19 cellular contexts compared by ENCODE assay signal in genomic region chr17:47161988-47162622, GRCh38. TPM values are rescaled to one million over a fixed set of nuclear protein-coding genes. Genes with fewer than 3 reads are reported as not detected.
DNase-seq lines count a peak whose midpoint lies in the region; ATAC-seq, FAIRE-seq and TF ChIP-seq lines count a peak whose summit lies in the region.
"Had no signal": no experiment of that assay in that cellular context is flagged by ENCODE, and none has a peak within 500 bp of the region (broad histone marks: within the 10 kb centered on the region; RNA-seq: fewer than 3 reads in every experiment).

No MANE protein-coding gene starts in this region.

- H3K9me3 ChIP-seq in left ventricle myocardium inferior (replicated peaks) (no peaks in the 10 kb centered on the region), right cardiac atrium (ENCODE audit: control insufficient read depth, low read length) (no peaks in the 10 kb centered on the region), PC-9 (ENCODE audit: insufficient read depth, low read depth) (no peaks in the 10 kb centered on the region)

- H3K9me2 ChIP-seq in PC-9 (ENCODE audit: insufficient read depth) = no peaks in the 10 kb centered on the region

- H2AFZ ChIP-seq in PC-9 = no peak overlapping the region

- H3K4me2 ChIP-seq in PC-9 = no peak overlapping the region
- H3K4me2 ChIP-seq: KMS-11 had no signal

- H3K27ac ChIP-seq in left ventricle myocardium inferior (replicated peaks) (peak overlapping the region; percentile 14), right cardiac atrium (ENCODE audit: low read length) (no peak overlapping the region), PC-9 (peak overlapping the region; percentile 14; the same call in 1 of the 2 replicates)
- H3K27ac ChIP-seq: KMS-11 had no signal

- no peak for TF ChIP-seq CTCF in left ventricle myocardium inferior (IDR thresholded peaks at IDR 0.05; ENCODE audit: borderline replicate concordance)
- TF ChIP-seq CTCF in PC-9 (conservative IDR thresholded peaks at IDR 0.05) = no peak
- no peak for TF ChIP-seq CTCF in D721Med (IDR thresholded peaks at IDR 0.05; ENCODE audit: insufficient read depth, missing control alignments)

- no TSS peak for BruUV-seq in PC-9 (replicated peaks; lab: Mats Ljungman, UMichigan)

- POLR2A ChIA-PET in PC-9 (lab: Charles Lee; ENCODE audit: unreplicated experiment) = no interaction called here

- H3F3A ChIP-seq in PC-9 (ENCODE audit: insufficient read depth, low read depth) = peaks cover 4% of the 10 kb centered on the region; the same call in 1 of the 2 replicates

- no peak for ATAC-seq in right cardiac atrium
- no peak for ATAC-seq in effector memory CD8-positive, alpha-beta T cell (replicated peaks)
- ATAC-seq in stimulated activated naive B cell treated with anti-CD40 and anti-IgM and Interleukin-4, amounts not matched to agents 10 μg/mL and 1 μg/mL and 100 μg/mL, for 72 hours (replicated peaks) = peak in 1 of 2 donors; percentile 53
- no peak for ATAC-seq in HG03097 (IDR thresholded peaks at IDR 0.05; ENCODE audit: low FRiP score, unreplicated experiment)

- H3K27me3 ChIP-seq in left ventricle myocardium inferior (ENCODE audit: low read depth) (no peaks in the 10 kb centered on the region), right cardiac atrium (ENCODE audit: control insufficient read depth, insufficient read depth) (no peaks in the 10 kb centered on the region), PC-9 (ENCODE audit: insufficient read depth, low read depth) (no peaks in the 10 kb centered on the region)

- intact Hi-C loops in left ventricle myocardium inferior (cut with micrococcal nuclease) = no loop called here
- intact Hi-C loops in right cardiac atrium (cut with DNase I) = no loop called here
- intact Hi-C loops in PC-9 (cut with micrococcal nuclease; ENCODE audit: unreplicated experiment) = no loop called here

- H3K79me2 ChIP-seq in PC-9 (ENCODE audit: low read depth) = no peaks in the 10 kb centered on the region; the same call in 1 of the 2 replicates

- H3K4me3 ChIP-seq in left ventricle myocardium inferior (no peak overlapping the region), right cardiac atrium (ENCODE audit: low read length) (no peak overlapping the region), PC-9 (no peak overlapping the region)

- CTCF ChIA-PET in PC-9 (lab: Charles Lee) = no interaction called here

- DNase-seq in left ventricle myocardium inferior (no peak), right cardiac atrium (no peak), PC-9 (no peak), D721Med (ENCODE audit: insufficient read length, low spot score) (no peak)
- DNase-seq in effector memory CD8-positive, alpha-beta T cell = no peak
- no peak for DNase-seq in stimulated activated naive B cell treated with anti-CD40 and anti-IgM and Interleukin-4, amounts not matched to agents 10 μg/mL and 1 μg/mL and 100 μg/mL, for 72 hours
- DNase-seq in stimulated activated CD4-positive, alpha-beta T cell treated with anti-CD3 and anti-CD28 coated beads, Interleukin-2, amount 100 ng/mL, for 24 hours = no peak
- DNase-seq: activated CD8-positive, alpha-beta memory T cell treated with anti-CD3 and anti-CD28 coated beads for 24 hours; foreskin fibroblast; NCI-H1436; NCI-H226; NK-92 treated with Interleukin-12 subunit alpha and Interleukin-12 subunit beta, amount 100 ng/mL, for 24 hours; retina; SHP77 had no signal

- no peak for FAIRE-seq in D721Med (lab: Jason Lieb, UNC)
- FAIRE-seq: endometrium had no signal

- H3K4me3 Mint-ChIP-seq in effector memory CD8-positive, alpha-beta T cell = peak overlapping the region in 1 of 2 donors; percentile 3
- peak overlapping the region; percentile 66 to 72 for H3K4me3 Mint-ChIP-seq in stimulated activated naive B cell treated with anti-CD40 and anti-IgM and Interleukin-4, amounts not matched to agents 10 μg/mL and 1 μg/mL and 100 μg/mL, for 72 hours
- H3K4me3 Mint-ChIP-seq: neural crest cell had no signal

- H3K27ac Mint-ChIP-seq in effector memory CD8-positive, alpha-beta T cell = peak overlapping the region; percentile 6 to 26
- peak overlapping the region; percentile 82 for H3K27ac Mint-ChIP-seq in stimulated activated naive B cell treated with anti-CD40 and anti-IgM and Interleukin-4, amounts not matched to agents 10 μg/mL and 1 μg/mL and 100 μg/mL, for 72 hours

- peaks cover 3% of the 10 kb centered on the region; the same call in 1 of the 2 replicates for H4K20me1 ChIP-seq in PC-9 (ENCODE audit: insufficient read depth)

- peaks cover 6 to 14% of the 10 kb centered on the region in 2 donors for H3K4me1 Mint-ChIP-seq in effector memory CD8-positive, alpha-beta T cell (ENCODE audit: low read depth in 2 of 2)
- peaks cover 7 to 27% of the 10 kb centered on the region in 2 donors for H3K4me1 Mint-ChIP-seq in stimulated activated naive B cell treated with anti-CD40 and anti-IgM and Interleukin-4, amounts not matched to agents 10 μg/mL and 1 μg/mL and 100 μg/mL, for 72 hours
- H3K4me1 Mint-ChIP-seq: neural crest cell had no signal

- H3K27me3 Mint-ChIP-seq in effector memory CD8-positive, alpha-beta T cell = no peaks in the 10 kb centered on the region
- no peaks in the 10 kb centered on the region for H3K27me3 Mint-ChIP-seq in stimulated activated naive B cell treated with anti-CD40 and anti-IgM and Interleukin-4, amounts not matched to agents 10 μg/mL and 1 μg/mL and 100 μg/mL, for 72 hours

- peaks cover 53% of the 10 kb centered on the region for H3K4me1 ChIP-seq in left ventricle myocardium inferior
- H3K4me1 ChIP-seq in right cardiac atrium (ENCODE audit: control insufficient read depth, insufficient read depth, low read length) = peaks cover 1% of the 10 kb centered on the region
- no peaks in the 10 kb centered on the region for H3K4me1 ChIP-seq in PC-9 (replicated peaks; ENCODE audit: insufficient read depth)

- WGBS in right cardiac atrium = 38% methylated on average over 2 of the region's 2 CpGs

- H3K36me3 ChIP-seq in left ventricle myocardium inferior (peaks cover 48% of the 10 kb centered on the region), PC-9 (ENCODE audit: low read depth) (peaks cover 33% of the 10 kb centered on the region)

- H3K36me3 Mint-ChIP-seq in effector memory CD8-positive, alpha-beta T cell (ENCODE audit: insufficient read depth) = peaks cover 54% of the 10 kb centered on the region
- H3K36me3 Mint-ChIP-seq in stimulated activated naive B cell treated with anti-CD40 and anti-IgM and Interleukin-4, amounts not matched to agents 10 μg/mL and 1 μg/mL and 100 μg/mL, for 72 hours = peaks cover 14 to 33% of the 10 kb centered on the region in 2 donors

- H3K9me3 Mint-ChIP-seq in effector memory CD8-positive, alpha-beta T cell = no peaks in the 10 kb centered on the region
- no peaks in the 10 kb centered on the region for H3K9me3 Mint-ChIP-seq in stimulated activated naive B cell treated with anti-CD40 and anti-IgM and Interleukin-4, amounts not matched to agents 10 μg/mL and 1 μg/mL and 100 μg/mL, for 72 hours
- H3K9me3 Mint-ChIP-seq: neural crest cell had no signal

RNA-seq across cellular contexts. Expression of gene CDC27, which starts 27.0 kb away (rescaled TPM):
- total RNA-seq in left ventricle myocardium inferior = 92.4 TPM
- 10 to 100 TPM; 74.2 to 87.0 (median 82.3) TPM for total RNA-seq in right cardiac atrium
- polyA plus RNA-seq in right cardiac atrium = 15.2 TPM
- total RNA-seq in PC-9 (2021) = 58.9 and 94.3 TPM in 2 replicates

RNA-seq across cellular contexts. Expression of gene MYL4, which starts 47.0 kb away (rescaled TPM):
- total RNA-seq in left ventricle myocardium inferior = 809 TPM
- 1,000 to 10,000 TPM; 3,878 to 6,276 (median 5,738) TPM for total RNA-seq in right cardiac atrium
- 10,368 TPM for polyA plus RNA-seq in right cardiac atrium
- total RNA-seq in PC-9 (2021) = not detected in 2 replicates
- total RNA-seq: Daoy, neural crest cell had no signal

Comparison
In these comparisons a context has a peak if more than half of its experiments do, and no peak if none do; other contexts are left out.
1. RNA of gene MYL4, which starts 47.0 kb away (total RNA-seq): 3,878 to 6,276 TPM in right cardiac atrium and 809 TPM in left ventricle myocardium inferior (single experiment); not detected in PC-9; every median in the first group is over 100 times any median in the second.